ENCODE assay signal across 24 cellular contexts in the genomic region with DNA sequence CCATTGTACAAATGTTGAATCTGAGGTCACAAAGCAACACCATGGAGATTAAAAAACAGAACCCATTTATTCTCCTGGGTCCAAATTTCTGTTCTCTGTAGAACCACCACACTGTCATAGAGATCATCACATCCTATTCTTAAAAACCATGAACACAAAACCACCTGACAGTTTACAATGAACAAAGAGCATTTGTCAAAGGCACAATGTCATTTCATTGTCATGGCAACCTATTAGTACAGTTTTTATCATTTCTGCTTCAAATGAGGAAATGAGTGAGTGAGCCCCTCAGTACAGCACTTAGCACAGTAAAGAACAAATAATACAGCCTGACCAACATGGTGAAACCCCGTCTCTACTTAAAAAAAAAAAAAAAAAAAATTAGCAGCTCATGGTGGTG. TPM values are rescaled to one million over a fixed set of nuclear protein-coding genes. Genes with fewer than 3 reads are reported as not detected.
DNase-seq lines count a peak whose midpoint lies in the region; ATAC-seq, FAIRE-seq and TF ChIP-seq lines count a peak whose summit lies in the region.
"Had no signal": no experiment of that assay in that cellular context is flagged by ENCODE, and none has a peak within 500 bp of the region (broad histone marks: within the 10 kb centered on the region; RNA-seq: fewer than 3 reads in every experiment).

No MANE protein-coding gene starts in this region.

- intact Hi-C loops in PC-3 (cut with micrococcal nuclease): no loop called here
- intact Hi-C loops in dorsolateral prefrontal cortex (cut with DNase I): no loop called here

- TF ChIP-seq CTCF in PC-3 (conservative IDR thresholded peaks at IDR 0.05; ENCODE audit: low read depth, low read length) (no peak), neural cell (IDR thresholded peaks at IDR 0.05; ENCODE audit: poor library complexity, severe bottlenecking) (no peak), dorsolateral prefrontal cortex (IDR thresholded peaks at IDR 0.05 in 54 of 56, conservative IDR thresholded peaks at IDR 0.05 in 2 of 56; ENCODE audit: low read depth in 1 of 56, partially characterized antibody in 56 of 56) (no peak)

- POLR2A ChIA-PET in PC-3 (lab: Charles Lee; ENCODE audit: unreplicated experiment): no interaction called here

- peak; percentile 86 for TF ChIP-seq EP300 in neural cell (conservative IDR thresholded peaks at IDR 0.05; ENCODE audit: poor library complexity, severe bottlenecking)

- BruUV-seq in PC-3 (replicated peaks; lab: Mats Ljungman, UMichigan): no TSS peak

- H3K79me2 ChIP-seq in PC-3 (ENCODE audit: low read length) (no peaks in the 10 kb centered on the region), neural cell (replicated peaks; ENCODE audit: insufficient read depth, low read length) (no peaks in the 10 kb centered on the region)

- H3K27me3 ChIP-seq in PC-3 (ENCODE audit: low read length) (no peaks in the 10 kb centered on the region), neural cell (ENCODE audit: insufficient read depth, low read depth, low read length) (no peaks in the 10 kb centered on the region), dorsolateral prefrontal cortex (no peaks in the 10 kb centered on the region)
- H3K27me3 ChIP-seq: Peyer's patch had no signal

- no peak overlapping the region for H3K9ac ChIP-seq in PC-3 (ENCODE audit: low read length)
- peak overlapping the region; percentile 49 for H3K9ac ChIP-seq in neural cell (ENCODE audit: low read length)

- no peak for FAIRE-seq in urothelium cell line (lab: Jason Lieb, UNC)
- FAIRE-seq: HepG2 had no signal

- CTCF ChIA-PET in PC-3 (lab: Charles Lee): no interaction called here

- H3K9me2 ChIP-seq in PC-3 (replicated peaks; ENCODE audit: low read length) (no peaks in the 10 kb centered on the region), neural cell (ENCODE audit: insufficient read depth, low read length) (no peaks in the 10 kb centered on the region)

- ATAC-seq in PC-3: no peak; the same call in 1 of the 2 replicates
- ATAC-seq: HepG2, T-cell had no signal

- H3K4me1 ChIP-seq in PC-3 (ENCODE audit: insufficient read depth, low read length): peaks cover 26% of the 10 kb centered on the region
- H3K4me1 ChIP-seq: Peyer's patch had no signal

- DNase-seq in DMS53 (lab: John Stamatoyannopoulos, UW) (peak; percentile 12), DMS53 treated with DMSO at 0.1 percent for 48 hours (lab: John Stamatoyannopoulos, UW; ENCODE audit: unreplicated experiment) (no peak), CD1c-positive myeloid dendritic cell (ENCODE audit: extremely low spot score) (peak; percentile 79), PC-3 (no peak), dorsolateral prefrontal cortex (no peak), urothelium cell line (ENCODE audit: low spot score) (no peak), NCI-H187 treated with DMSO at 0.1 percent for 48 hours (lab: John Stamatoyannopoulos, UW) (no peak)
- DNase-seq: CD4-positive, CD25-positive, alpha-beta regulatory T cell; COR-L47; DMS 273 treated with DMSO at 0.1 percent for 48 hours; GDM1; H9; KBM-7; NCI-H1092; NCI-H1436 treated with DMSO at 0.1 percent for 48 hours; NCI-H2081 treated with DMSO at 0.1 percent for 48 hours; NCI-H510A; NCI-H82; Peyer's patch; T-cell had no signal

- H3K36me3 ChIP-seq in PC-3 (ENCODE audit: low read depth, low read length) (no peaks in the 10 kb centered on the region), neural cell (ENCODE audit: insufficient read depth, low read length) (no peaks in the 10 kb centered on the region)
- H3K36me3 ChIP-seq: Peyer's patch had no signal

- no peak overlapping the region for H3K4me3 ChIP-seq in PC-3 (ENCODE audit: low read length)
- H3K4me3 ChIP-seq in neural cell (ENCODE audit: low read length): peak overlapping the region; percentile 11
- no peak overlapping the region for H3K4me3 ChIP-seq in dorsolateral prefrontal cortex
- H3K4me3 ChIP-seq: Peyer's patch had no signal

- no peak overlapping the region for H2AFZ ChIP-seq in PC-3 (ENCODE audit: low read length)
- H2AFZ ChIP-seq in neural cell (ENCODE audit: low read depth, low read length): no peak overlapping the region

- no peak for TF ChIP-seq RAD21 in neural cell (conservative IDR thresholded peaks at IDR 0.05)

- no peaks in the 10 kb centered on the region for H4K20me1 ChIP-seq in PC-3 (ENCODE audit: low read length)
- H4K20me1 ChIP-seq in neural cell (ENCODE audit: insufficient read depth): no peaks in the 10 kb centered on the region

- H3K4me2 ChIP-seq in PC-3 (ENCODE audit: low read length) (0 out of 2 replicates have a peak overlapping the region, but pooled peaks have one; percentile 12), neural cell (ENCODE audit: low read length) (no peak overlapping the region)

- no peaks in the 10 kb centered on the region for H3F3A ChIP-seq in PC-3 (ENCODE audit: low read length, unreplicated experiment)
- no peaks in the 10 kb centered on the region for H3F3A ChIP-seq in neural cell (ENCODE audit: insufficient read depth, low read length, poor library complexity, severe bottlenecking)

- H3K27ac ChIP-seq in PC-3 (ENCODE audit: low read length) (peak overlapping the region; percentile 28; the same call in 1 of the 2 replicates), neural cell (ENCODE audit: low read length) (peak overlapping the region; percentile 88), dorsolateral prefrontal cortex (no peak overlapping the region)
- H3K27ac ChIP-seq: 22Rv1, Peyer's patch had no signal

- H3K9me3 ChIP-seq in PC-3 (ENCODE audit: low read length): no peaks in the 10 kb centered on the region
- no peaks in the 10 kb centered on the region for H3K9me3 ChIP-seq in neural cell (ENCODE audit: low read length)
- H3K9me3 ChIP-seq: Peyer's patch had no signal

TF ChIP-seq in neural cell, 6 proteins besides CTCF, POLR2A, EP300 and RAD21:
- TF ChIP-seq, protein P1, sequence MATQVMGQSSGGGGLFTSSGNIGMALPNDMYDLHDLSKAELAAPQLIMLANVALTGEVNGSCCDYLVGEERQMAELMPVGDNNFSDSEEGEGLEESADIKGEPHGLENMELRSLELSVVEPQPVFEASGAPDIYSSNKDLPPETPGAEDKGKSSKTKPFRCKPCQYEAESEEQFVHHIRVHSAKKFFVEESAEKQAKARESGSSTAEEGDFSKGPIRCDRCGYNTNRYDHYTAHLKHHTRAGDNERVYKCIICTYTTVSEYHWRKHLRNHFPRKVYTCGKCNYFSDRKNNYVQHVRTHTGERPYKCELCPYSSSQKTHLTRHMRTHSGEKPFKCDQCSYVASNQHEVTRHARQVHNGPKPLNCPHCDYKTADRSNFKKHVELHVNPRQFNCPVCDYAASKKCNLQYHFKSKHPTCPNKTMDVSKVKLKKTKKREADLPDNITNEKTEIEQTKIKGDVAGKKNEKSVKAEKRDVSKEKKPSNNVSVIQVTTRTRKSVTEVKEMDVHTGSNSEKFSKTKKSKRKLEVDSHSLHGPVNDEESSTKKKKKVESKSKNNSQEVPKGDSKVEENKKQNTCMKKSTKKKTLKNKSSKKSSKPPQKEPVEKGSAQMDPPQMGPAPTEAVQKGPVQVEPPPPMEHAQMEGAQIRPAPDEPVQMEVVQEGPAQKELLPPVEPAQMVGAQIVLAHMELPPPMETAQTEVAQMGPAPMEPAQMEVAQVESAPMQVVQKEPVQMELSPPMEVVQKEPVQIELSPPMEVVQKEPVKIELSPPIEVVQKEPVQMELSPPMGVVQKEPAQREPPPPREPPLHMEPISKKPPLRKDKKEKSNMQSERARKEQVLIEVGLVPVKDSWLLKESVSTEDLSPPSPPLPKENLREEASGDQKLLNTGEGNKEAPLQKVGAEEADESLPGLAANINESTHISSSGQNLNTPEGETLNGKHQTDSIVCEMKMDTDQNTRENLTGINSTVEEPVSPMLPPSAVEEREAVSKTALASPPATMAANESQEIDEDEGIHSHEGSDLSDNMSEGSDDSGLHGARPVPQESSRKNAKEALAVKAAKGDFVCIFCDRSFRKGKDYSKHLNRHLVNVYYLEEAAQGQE (IDR thresholded peaks at IDR 0.05; ENCODE audit: borderline replicate concordance): peak; percentile 50
- TF ChIP-seq MXI1 (conservative IDR thresholded peaks at IDR 0.05; ENCODE audit: poor library complexity, severe bottlenecking) (no peak), SMC3 (conservative IDR thresholded peaks at IDR 0.05; ENCODE audit: poor library complexity) (no peak), POLR2AphosphoS5 (IDR thresholded peaks at IDR 0.05) (peak; percentile 60)

RNA-seq across cellular contexts. Expression of a gene that starts 23.1 kb away (rescaled TPM):
- total RNA-seq in PC-3 (2014; rRNA removed) (not detected in 2 replicates), dorsolateral prefrontal cortex (10 to 100 TPM in 119 of 120 experiments, 1 to 10 TPM in 1; 4.0 to 97.8 (median 36.2) TPM)
- polyA plus RNA-seq in neural cell: 0.32 and 0.43 TPM in 2 replicates
- polyA minus RNA-seq in neural cell: 0.24 and 0.69 TPM in 2 replicates
- total RNA-seq: CD4-positive, CD25-positive, alpha-beta regulatory T cell; Daoy; HepG2; Peyer's patch; T-cell had no signal
- polyA plus RNA-seq: CD4-positive, CD25-positive, alpha-beta regulatory T cell; HepG2 had no signal

Comparison
In these comparisons a context has a peak if more than half of its experiments do, and no peak if none do; other contexts are left out.
1. DNase-seq: peak in DMS53 (single experiment) and CD1c-positive myeloid dendritic cell (single experiment); none in DMS53 treated with DMSO at 0.1 percent for 48 hours (single experiment), PC-3 (single experiment), dorsolateral prefrontal cortex (0 of 10), urothelium cell line (single experiment) and NCI-H187 treated with DMSO at 0.1 percent for 48 hours (single experiment).
2. H3K27ac ChIP-seq: peak in PC-3 (single experiment) and neural cell (single experiment); none in dorsolateral prefrontal cortex (0 of 59).